9 cellular contexts compared by ENCODE assay signal in genomic region chr7:134458341-134458805, GRCh38. TPM values are rescaled to one million over a fixed set of nuclear protein-coding genes. Genes with fewer than 3 reads are reported as not detected.
DNase-seq lines count a peak whose midpoint lies in the region; ATAC-seq and TF ChIP-seq lines count a peak whose summit lies in the region.
"Had no signal": no experiment of that assay in that cellular context is flagged by ENCODE, and none has a peak within 500 bp of the region (broad histone marks: within the 10 kb centered on the region; RNA-seq: fewer than 3 reads in every experiment).

No MANE protein-coding gene starts in this region.

- intact Hi-C loops in CD4-positive, alpha-beta T cell (cut with DNase I, micrococcal nuclease), result loop anchor here in 1 of 2 experiments (5.0 to 10.0 kb wide), 6 partner anchors 141 to 1376 kb away; partner anchors contain the start of genes AGBL3, CHCHD3, NUP205 and SLC35B4
- intact Hi-C loops in activated naive CD4-positive, alpha-beta T cell treated with anti-CD3 and anti-CD28 coated beads for 36 hours (cut with micrococcal nuclease), result loop anchor here (1.0 to 10.0 kb wide), 10 partner anchors 89 to 1526 kb away; partner anchors contain the start of genes AGBL3, BPGM, CHCHD3 and NUP205
- intact Hi-C loops in head of caudate nucleus (cut with DNase I), result no loop called here

- peak; percentile 26 to 56 (median 38) for DNase-seq in CD4-positive, alpha-beta T cell
- no peak for DNase-seq in RWPE2 (ENCODE audit: low spot score)
- DNase-seq in activated naive CD4-positive, alpha-beta T cell treated with anti-CD3 and anti-CD28 coated beads for 36 hours, result peak; percentile 52
- peak; percentile 26 to 79 (median 58) for DNase-seq in head of caudate nucleus
- no peak for DNase-seq in type B pancreatic cell (ENCODE audit: extremely low spot score, unreplicated experiment)

- peaks cover 31% of the 10 kb centered on the region for H3K36me3 Mint-ChIP-seq in CD4-positive, alpha-beta T cell (ENCODE audit: low read depth)
- H3K36me3 Mint-ChIP-seq in activated naive CD4-positive, alpha-beta T cell treated with anti-CD3 and anti-CD28 coated beads for 36 hours (ENCODE audit: low read depth), result peaks cover 4% of the 10 kb centered on the region
- peaks cover 15% of the 10 kb centered on the region for H3K36me3 Mint-ChIP-seq in type B pancreatic cell

- H3K27ac ChIP-seq in CD4-positive, alpha-beta T cell (ENCODE audit: low read depth, low read length), result peak overlapping the region; percentile 51
- peak overlapping the region; percentile 28 for H3K27ac ChIP-seq in RWPE2 (ENCODE audit: poor library complexity, severe bottlenecking)
- peak overlapping the region; percentile 48 for H3K27ac ChIP-seq in parathyroid adenoma
- H3K27ac ChIP-seq: VCaP had no signal

- no peaks in the 10 kb centered on the region for H3K27me3 Mint-ChIP-seq in CD4-positive, alpha-beta T cell
- H3K27me3 Mint-ChIP-seq in activated naive CD4-positive, alpha-beta T cell treated with anti-CD3 and anti-CD28 coated beads for 36 hours (ENCODE audit: low read depth), result no peaks in the 10 kb centered on the region
- H3K27me3 Mint-ChIP-seq in type B pancreatic cell, result no peaks in the 10 kb centered on the region

- no peaks in the 10 kb centered on the region for H3K9me3 ChIP-seq in CD4-positive, alpha-beta T cell (ENCODE audit: control insufficient read depth, low read length)
- H3K9me3 ChIP-seq in RWPE2 (ENCODE audit: severe bottlenecking), result no peaks in the 10 kb centered on the region
- H3K9me3 ChIP-seq in parathyroid adenoma (ENCODE audit: control insufficient read depth, low read length), result no peaks in the 10 kb centered on the region

- ATAC-seq in CD4-positive, alpha-beta T cell (ENCODE audit: poor library complexity), result peak; percentile 55
- peak; percentile 56 for ATAC-seq in GM19324 (IDR thresholded peaks at IDR 0.05; ENCODE audit: low FRiP score, unreplicated experiment)
- ATAC-seq in HG03439 (IDR thresholded peaks at IDR 0.05; ENCODE audit: unreplicated experiment), result peak; percentile 61
- peak; percentile 56 for ATAC-seq in RWPE2 (ENCODE audit: low read depth)

- H3K4me1 Mint-ChIP-seq in CD4-positive, alpha-beta T cell (ENCODE audit: low read depth), result peaks cover 60% of the 10 kb centered on the region
- peaks cover 52% of the 10 kb centered on the region for H3K4me1 Mint-ChIP-seq in activated naive CD4-positive, alpha-beta T cell treated with anti-CD3 and anti-CD28 coated beads for 36 hours (ENCODE audit: low read depth)
- H3K4me1 Mint-ChIP-seq in type B pancreatic cell (ENCODE audit: unreplicated experiment), result peaks cover 36% of the 10 kb centered on the region

- H3K9me3 Mint-ChIP-seq in CD4-positive, alpha-beta T cell, result no peaks in the 10 kb centered on the region
- no peaks in the 10 kb centered on the region for H3K9me3 Mint-ChIP-seq in activated naive CD4-positive, alpha-beta T cell treated with anti-CD3 and anti-CD28 coated beads for 36 hours
- H3K9me3 Mint-ChIP-seq in type B pancreatic cell, result no peaks in the 10 kb centered on the region

- H3K27me3 ChIP-seq in CD4-positive, alpha-beta T cell (ENCODE audit: control insufficient read depth, insufficient read depth, low read length), result no peaks in the 10 kb centered on the region
- H3K27me3 ChIP-seq in RWPE2 (ENCODE audit: insufficient read depth, poor library complexity, severe bottlenecking), result no peaks in the 10 kb centered on the region
- H3K27me3 ChIP-seq in parathyroid adenoma (ENCODE audit: control insufficient read depth, insufficient read depth, low read length), result no peaks in the 10 kb centered on the region

- TF ChIP-seq CTCF in CD4-positive, alpha-beta T cell (IDR thresholded peaks at IDR 0.05), result no peak
- no peak for TF ChIP-seq CTCF in RWPE2 (IDR thresholded peaks at IDR 0.05; ENCODE audit: poor library complexity, severe bottlenecking)
- TF ChIP-seq CTCF in parathyroid adenoma (IDR thresholded peaks at IDR 0.05), result peak; percentile 45
- TF ChIP-seq CTCF in type B pancreatic cell (conservative IDR thresholded peaks at IDR 0.05), result peak; percentile 44

- peak overlapping the region; percentile 82 for H3K4me2 ChIP-seq in parathyroid adenoma (ENCODE audit: low read length)

- CTCF ChIA-PET in CD4-positive, alpha-beta T cell (lab: Charles Lee), result interaction anchor here (1.6 to 3.6 kb wide), 5 partner anchors 17 to 713 kb away, joined by 3 to 25 read pairs (median 6); partner anchors contain the start of gene SLC35B4
- CTCF ChIA-PET in activated naive CD4-positive, alpha-beta T cell treated with anti-CD3 and anti-CD28 coated beads for 36 hours (lab: Charles Lee), result interaction anchor here (0.6 to 2.9 kb wide), 6 partner anchors 10 to 805 kb away, joined by 3 to 17 read pairs (median 4); no protein-coding TSS in a partner anchor

- H3K4me3 ChIP-seq in RWPE2 (ENCODE audit: severe bottlenecking) (peak overlapping the region; percentile 92), parathyroid adenoma (ENCODE audit: low read depth, low read length) (peak overlapping the region; percentile 76)

- POLR2A ChIA-PET in CD4-positive, alpha-beta T cell (lab: Charles Lee), result interaction anchor here (0.6 to 3.1 kb wide), 10 partner anchors 11 to 689 kb away, joined by 3 to 30 read pairs (median 4); partner anchors contain the start of genes AGBL3, SLC35B4 and TMEM140

- H3K4me3 Mint-ChIP-seq in CD4-positive, alpha-beta T cell, result peak overlapping the region; percentile 90
- H3K4me3 Mint-ChIP-seq in activated naive CD4-positive, alpha-beta T cell treated with anti-CD3 and anti-CD28 coated beads for 36 hours, result peak overlapping the region; percentile 81
- peak overlapping the region; percentile 90 for H3K4me3 Mint-ChIP-seq in type B pancreatic cell

- H3K4me1 ChIP-seq in RWPE2 (ENCODE audit: insufficient read depth, poor library complexity, severe bottlenecking), result peaks cover 7% of the 10 kb centered on the region
- H3K4me1 ChIP-seq in parathyroid adenoma, result peaks cover 8% of the 10 kb centered on the region

- peak overlapping the region; percentile 30 for H3K9ac ChIP-seq in parathyroid adenoma

- peak overlapping the region; percentile 90 for H2AFZ ChIP-seq in parathyroid adenoma

- peaks cover 7% of the 10 kb centered on the region for H3K79me2 ChIP-seq in parathyroid adenoma

- peak overlapping the region; percentile 70 for H3K27ac Mint-ChIP-seq in CD4-positive, alpha-beta T cell
- H3K27ac Mint-ChIP-seq in activated naive CD4-positive, alpha-beta T cell treated with anti-CD3 and anti-CD28 coated beads for 36 hours, result no peak overlapping the region
- peak overlapping the region; percentile 43 for H3K27ac Mint-ChIP-seq in type B pancreatic cell

- H3K36me3 ChIP-seq in RWPE2 (ENCODE audit: low read depth) (peaks cover 16% of the 10 kb centered on the region; the same call in 1 of the 2 replicates), parathyroid adenoma (ENCODE audit: control insufficient read depth, insufficient read depth, low read length) (no peaks in the 10 kb centered on the region)

RNA-seq across cellular contexts. Expression of gene AKR1B1, which starts 0.5 kb away (rescaled TPM):
- 10 to 100 TPM; 60.6 to 65.5 TPM for total RNA-seq in CD4-positive, alpha-beta T cell
- total RNA-seq in activated naive CD4-positive, alpha-beta T cell treated with anti-CD3 and anti-CD28 coated beads for 36 hours, result 100 to 1,000 TPM; 103 to 107 TPM
- 78.4 and 138 TPM in 2 replicates for total RNA-seq in type B pancreatic cell (ENCODE audit: low replicate concordance)

Comparison
In these comparisons a context has a peak if more than half of its experiments do, and no peak if none do; other contexts are left out.
1. DNase-seq: peak in CD4-positive, alpha-beta T cell (10 of 10), activated naive CD4-positive, alpha-beta T cell treated with anti-CD3 and anti-CD28 coated beads for 36 hours (single experiment) and head of caudate nucleus (42 of 42); none in RWPE2 (single experiment) and type B pancreatic cell (single experiment).
2. CTCF ChIP-seq: peak in parathyroid adenoma (single experiment) and type B pancreatic cell (single experiment); none in CD4-positive, alpha-beta T cell (single experiment) and RWPE2 (single experiment).
3. Peak in every context shown above with its lines, with median percentiles within 50 percentile points of each other: ATAC-seq, H3K27ac ChIP-seq and H3K4me3 Mint-ChIP-seq.